In genomic region chr19:5913739-5914357, GRCh38 we compare ENCODE assay signal across 8 cellular contexts. TPM values are rescaled to one million over a fixed set of nuclear protein-coding genes. Genes with fewer than 3 reads are reported as not detected.
DNase-seq lines count a peak whose midpoint lies in the region; ATAC-seq and TF ChIP-seq lines count a peak whose summit lies in the region.

TSS of gene CAPS (plus strand) at chr19:5914254. CDS start at chr19:5914407, 153 bp downstream.

- no peaks in the 10 kb centered on the region for H3K27me3 ChIP-seq in kidney epithelial cell (ENCODE audit: control insufficient read depth, insufficient read depth, low read length)

- no peak for ATAC-seq in GM18505 (IDR thresholded peaks at IDR 0.05; ENCODE audit: unreplicated experiment)

- peak within 1 kb of the TSS in 3 of 5 experiments; percentile 27 to 72 (median 40) for H3K27ac Mint-ChIP-seq in brain

- H3K27me3 Mint-ChIP-seq in brain, result no peaks in the 10 kb centered on the region

- H3K4me1 Mint-ChIP-seq in brain, result peaks cover 4% of the 10 kb centered on the region

- peaks cover 21% of the 10 kb centered on the region for H3K36me3 Mint-ChIP-seq in brain

- TF ChIP-seq CTCF in brain (conservative IDR thresholded peaks at IDR 0.05), result no peak
- TF ChIP-seq CTCF in kidney epithelial cell (IDR thresholded peaks at IDR 0.05; ENCODE audit: insufficient read depth, low read length, poor library complexity, severe bottlenecking), result no peak

- DNase-seq in HT1080 (ENCODE audit: low read depth) (peak; percentile 80), kidney epithelial cell (ENCODE audit: low read depth) (peak; percentile 62), NCI-H2029 treated with DMSO at 0.1 percent for 48 hours (lab: John Stamatoyannopoulos, UW) (no peak), HuH-7.5 (ENCODE audit: low spot score) (no peak)
- no peak for DNase-seq in stimulated activated CD4-positive, alpha-beta T cell treated with anti-CD3 and anti-CD28 coated beads, Interleukin-2, amount 100 ng/mL, for 48 hours

- peaks cover 1% of the 10 kb centered on the region for H3K36me3 ChIP-seq in kidney epithelial cell (ENCODE audit: control insufficient read depth, insufficient read depth, low read length)

- H3K27ac ChIP-seq in temporal lobe (ENCODE audit: low read depth, low read length), result peak within 1 kb of the TSS; percentile 0

- H3K4me3 ChIP-seq in kidney epithelial cell (ENCODE audit: low read depth, low read length), result no peak within 1 kb of the TSS

- H3K4me3 Mint-ChIP-seq in brain, result no peak within 1 kb of the TSS

- H3K9me3 Mint-ChIP-seq in brain, result no peaks in the 10 kb centered on the region

- TF ChIP-seq POLR2A in GM18505 (IDR thresholded peaks at IDR 0.05; ENCODE audit: borderline replicate concordance, extremely low read depth, insufficient read depth, insufficient read length), result no peak

RNA-seq across cellular contexts. Expression of gene CAPS, which starts in this region (rescaled TPM):
- total RNA-seq in HT1080 (2014; rRNA removed; shearing (Covaris generic)), result 0.71 and 0.73 TPM in 2 replicates
- 2.5 and 2.6 TPM in 2 replicates for polyA plus RNA-seq in HT1080 (2015; cell fraction: cytosol; rRNA removed)
- polyA plus RNA-seq in HT1080 (2015; cell fraction: nucleus; rRNA removed), result 8.1 and 13.4 TPM in 2 replicates
- polyA plus RNA-seq in brain (ENCODE audit: insufficient read depth, low read depth, low replicate concordance), result 43.6 TPM
- total RNA-seq in kidney epithelial cell (2.3 and 3.4 TPM in 2 replicates), temporal lobe (5.7 TPM)

Comparison
In these comparisons a context has a peak if more than half of its experiments do, and no peak if none do; other contexts are left out.
1. DNase-seq: peak in HT1080 (single experiment) and kidney epithelial cell (single experiment); none in stimulated activated CD4-positive, alpha-beta T cell treated with anti-CD3 and anti-CD28 coated beads, Interleukin-2, amount 100 ng/mL, for 48 hours (0 of 2), NCI-H2029 treated with DMSO at 0.1 percent for 48 hours (single experiment) and HuH-7.5 (single experiment).